23 cellular contexts compared by ENCODE assay signal in genomic region chr2:20113004-20113796, GRCh38.
A peak's percentile ranks its signal among the peaks of the same experiment; 100 is the strongest.
DNase-seq lines count a peak whose midpoint lies in the region; ATAC-seq, FAIRE-seq and TF ChIP-seq lines count a peak whose summit lies in the region.
"Had no signal": no experiment of that assay in that cellular context is flagged by ENCODE, and none has a peak within 500 bp of the region (broad histone marks: within the 10 kb centered on the region; RNA-seq: fewer than 3 reads in every experiment).

No MANE protein-coding gene starts in this region.

- H4K20me1 ChIP-seq in astrocyte (ENCODE audit: insufficient read depth, low read length) = no peaks in the 10 kb centered on the region
- H4K20me1 ChIP-seq: BLaER1 had no signal

- H3K36me3 Mint-ChIP-seq in Caco-2 (ENCODE audit: insufficient read depth, unreplicated experiment) = peaks cover 4% of the 10 kb centered on the region
- H3K36me3 Mint-ChIP-seq in astrocyte (ENCODE audit: low read depth, unreplicated experiment) = no peaks in the 10 kb centered on the region
- no peaks in the 10 kb centered on the region for H3K36me3 Mint-ChIP-seq in nephron progenitor cell (ENCODE audit: low read depth)
- no peaks in the 10 kb centered on the region for H3K36me3 Mint-ChIP-seq in activated CD8-positive, alpha-beta T cell treated with anti-CD3 and anti-CD28 coated beads for 36 hours (ENCODE audit: low read depth)
- H3K36me3 Mint-ChIP-seq: CD8-positive, alpha-beta memory T cell had no signal

- BruUV-seq in Caco-2 (replicated peaks; lab: Mats Ljungman, UMichigan) = no TSS peak

- no peaks in the 10 kb centered on the region for H3K9me3 Mint-ChIP-seq in Caco-2 (ENCODE audit: unreplicated experiment)
- no peaks in the 10 kb centered on the region for H3K9me3 Mint-ChIP-seq in astrocyte (ENCODE audit: unreplicated experiment)
- H3K9me3 Mint-ChIP-seq in nephron progenitor cell = peaks cover 6% of the 10 kb centered on the region
- H3K9me3 Mint-ChIP-seq in activated CD8-positive, alpha-beta T cell treated with anti-CD3 and anti-CD28 coated beads for 36 hours = no peaks in the 10 kb centered on the region
- H3K9me3 Mint-ChIP-seq: HFFc6 had no signal

- H3K9me3 ChIP-seq in Caco-2 (no peaks in the 10 kb centered on the region), astrocyte (ENCODE audit: insufficient read depth, low read depth, low read length) (peaks cover 2% of the 10 kb centered on the region), mucosa of rectum (ENCODE audit: control insufficient read depth in 2 of 2, low read length in 2 of 2) (no peaks in the 10 kb centered on the region), upper lobe of right lung (no peaks in the 10 kb centered on the region)
- H3K9me3 ChIP-seq: BLaER1 had no signal

- no peak overlapping the region for H3K4me2 ChIP-seq in astrocyte (ENCODE audit: low read length)
- H3K4me2 ChIP-seq: BLaER1 had no signal

- no peak overlapping the region for H3K4me3 Mint-ChIP-seq in Caco-2 (ENCODE audit: unreplicated experiment)
- no peak overlapping the region for H3K4me3 Mint-ChIP-seq in astrocyte (ENCODE audit: unreplicated experiment)
- H3K4me3 Mint-ChIP-seq in nephron progenitor cell = no peak overlapping the region
- H3K4me3 Mint-ChIP-seq in activated CD8-positive, alpha-beta T cell treated with anti-CD3 and anti-CD28 coated beads for 36 hours = no peak overlapping the region
- H3K4me3 Mint-ChIP-seq: CD8-positive, alpha-beta memory T cell; HFFc6 had no signal

- intact Hi-C loops in Caco-2 (cut with micrococcal nuclease; ENCODE audit: unreplicated experiment) = no loop called here
- intact Hi-C loops in upper lobe of right lung (cut with DNase I) = no loop called here
- intact Hi-C loops in activated CD8-positive, alpha-beta T cell treated with anti-CD3 and anti-CD28 coated beads for 36 hours (cut with micrococcal nuclease) = no loop called here

- TF ChIP-seq CTCF in Caco-2 (IDR thresholded peaks at IDR 0.05; ENCODE audit: insufficient read depth in 1 of 2, low read depth in 1 of 2, low read length in 1 of 2, severe bottlenecking in 1 of 2, unreplicated experiment in 1 of 2) = no peak
- TF ChIP-seq CTCF in astrocyte (IDR thresholded peaks at IDR 0.05; ENCODE audit: insufficient read depth, low read depth, low read length) = no peak
- TF ChIP-seq CTCF in upper lobe of right lung (IDR thresholded peaks at IDR 0.05) = no peak
- TF ChIP-seq CTCF in nephron progenitor cell (IDR thresholded peaks at IDR 0.05) = no peak
- TF ChIP-seq CTCF in activated CD8-positive, alpha-beta T cell treated with anti-CD3 and anti-CD28 coated beads for 36 hours (IDR thresholded peaks at IDR 0.05) = no peak

- peaks cover 38% of the 10 kb centered on the region for H3K4me1 ChIP-seq in Caco-2
- H3K4me1 ChIP-seq in astrocyte (ENCODE audit: insufficient read depth, low read length) = peaks cover 6% of the 10 kb centered on the region
- H3K4me1 ChIP-seq in mucosa of rectum (ENCODE audit: control insufficient read depth in 2 of 2, insufficient read depth in 2 of 2, low read length in 2 of 2) = peaks cover 8 to 40% of the 10 kb centered on the region in 2 donors
- no peaks in the 10 kb centered on the region for H3K4me1 ChIP-seq in upper lobe of right lung

- H3K9ac ChIP-seq in astrocyte (ENCODE audit: low read length) (no peak overlapping the region), mucosa of rectum (ENCODE audit: low read depth in 1 of 2, low read length in 2 of 2) (no peak overlapping the region)
- H3K9ac ChIP-seq: BLaER1 had no signal

- ATAC-seq in upper lobe of right lung = no peak
- ATAC-seq in activated CD8-positive, alpha-beta T cell treated with anti-CD3 and anti-CD28 coated beads for 36 hours = no peak
- ATAC-seq: SK-N-SH treated with all-trans-retinoic acid at 6 μM for 48 hours had no signal

- H3K27me3 Mint-ChIP-seq in Caco-2 (ENCODE audit: insufficient read depth, unreplicated experiment) (no peaks in the 10 kb centered on the region), astrocyte (ENCODE audit: low read depth, unreplicated experiment) (peaks cover 16% of the 10 kb centered on the region), nephron progenitor cell (ENCODE audit: low read depth, poor library complexity) (peaks cover 8% of the 10 kb centered on the region)
- no peaks in the 10 kb centered on the region for H3K27me3 Mint-ChIP-seq in activated CD8-positive, alpha-beta T cell treated with anti-CD3 and anti-CD28 coated beads for 36 hours

- H2AFZ ChIP-seq in astrocyte (ENCODE audit: low read depth, low read length) = no peak overlapping the region

- H3K4me3 ChIP-seq in Caco-2 (ENCODE audit: low read depth, low read length) = no peak overlapping the region
- H3K4me3 ChIP-seq in astrocyte (ENCODE audit: insufficient read depth, low read depth, low read length) = no peak overlapping the region
- no peak overlapping the region for H3K4me3 ChIP-seq in mucosa of rectum (ENCODE audit: low read length in 2 of 2)
- H3K4me3 ChIP-seq in upper lobe of right lung = no peak overlapping the region
- H3K4me3 ChIP-seq: BLaER1 had no signal

- FAIRE-seq in astrocyte (lab: Jason Lieb, UNC) = no peak
- FAIRE-seq: A204.1, D721Med, GM12892, GM18507 had no signal

- peaks cover 32% of the 10 kb centered on the region for H3K4me1 Mint-ChIP-seq in Caco-2 (ENCODE audit: low read depth, unreplicated experiment)
- peaks cover 9% of the 10 kb centered on the region for H3K4me1 Mint-ChIP-seq in astrocyte (ENCODE audit: low read depth, unreplicated experiment)
- peaks cover 20% of the 10 kb centered on the region for H3K4me1 Mint-ChIP-seq in nephron progenitor cell
- H3K4me1 Mint-ChIP-seq in activated CD8-positive, alpha-beta T cell treated with anti-CD3 and anti-CD28 coated beads for 36 hours (ENCODE audit: low read depth) = no peaks in the 10 kb centered on the region
- H3K4me1 Mint-ChIP-seq: CD8-positive, alpha-beta memory T cell had no signal

- no peak for DNase-seq in Caco-2
- no peak for DNase-seq in astrocyte (ENCODE audit: low read depth)
- peak; percentile 54 for DNase-seq in upper lobe of right lung
- no peak for DNase-seq in AML-193 (lab: John Stamatoyannopoulos, UW)
- no peak for DNase-seq in nephron progenitor cell
- no peak for DNase-seq in activated CD8-positive, alpha-beta T cell treated with anti-CD3 and anti-CD28 coated beads for 36 hours
- DNase-seq: CD8-positive, alpha-beta memory T cell; DMS79; HFFc6; NCI-H1092 treated with DMSO at 0.1 percent for 48 hours; NCI-H146; NCI-H2029 treated with DMSO at 0.1 percent for 48 hours; NCI-H446 treated with DMSO at 0.1 percent for 48 hours; NCI-H69; NK-92 treated with Interleukin-12 subunit alpha and Interleukin-12 subunit beta, amount 100 ng/mL, for 24 hours; SHP77 treated with DMSO at 0.1 percent for 48 hours had no signal

- no peak overlapping the region for H3K27ac ChIP-seq in astrocyte (ENCODE audit: low read depth, low read length)
- peak overlapping the region; percentile 19 to 45 for H3K27ac ChIP-seq in mucosa of rectum (ENCODE audit: low read depth in 2 of 2, low read length in 2 of 2)
- no peak overlapping the region for H3K27ac ChIP-seq in upper lobe of right lung
- H3K27ac ChIP-seq: BLaER1 had no signal

- H3K36me3 ChIP-seq in Caco-2 (ENCODE audit: control insufficient read depth, insufficient read depth, low read length) (no peaks in the 10 kb centered on the region), astrocyte (ENCODE audit: insufficient read depth, low read length) (no peaks in the 10 kb centered on the region), mucosa of rectum (ENCODE audit: control insufficient read depth in 2 of 2, insufficient read depth in 2 of 2, low read length in 2 of 2) (no peaks in the 10 kb centered on the region), upper lobe of right lung (no peaks in the 10 kb centered on the region)
- H3K36me3 ChIP-seq: BLaER1 had no signal

- CTCF ChIA-PET in Caco-2 (lab: Charles Lee) = no interaction called here
- CTCF ChIA-PET in activated CD8-positive, alpha-beta T cell treated with anti-CD3 and anti-CD28 coated beads for 36 hours (lab: Charles Lee) = interaction anchor here (1.3 kb wide), 1 partner anchor 112 kb away, joined by 3 read pairs; the partner anchor contains the start of gene SDC1

- no peaks in the 10 kb centered on the region for H3K79me2 ChIP-seq in astrocyte (ENCODE audit: insufficient read depth, low read length)

- POLR2A ChIA-PET in Caco-2 (lab: Charles Lee) = no interaction called here
- POLR2A ChIA-PET in activated CD8-positive, alpha-beta T cell treated with anti-CD3 and anti-CD28 coated beads for 36 hours (lab: Charles Lee) = no interaction called here

- no peaks in the 10 kb centered on the region for H3K27me3 ChIP-seq in Caco-2 (replicated peaks; ENCODE audit: control insufficient read depth, insufficient read depth, low read length)
- no peaks in the 10 kb centered on the region for H3K27me3 ChIP-seq in astrocyte (ENCODE audit: insufficient read depth, low read length)
- no peaks in the 10 kb centered on the region for H3K27me3 ChIP-seq in mucosa of rectum (ENCODE audit: control insufficient read depth in 2 of 2, insufficient read depth in 2 of 2, low read length in 2 of 2)
- no peaks in the 10 kb centered on the region for H3K27me3 ChIP-seq in upper lobe of right lung
- H3K27me3 ChIP-seq: BLaER1 had no signal

- H3K27ac Mint-ChIP-seq in Caco-2 (ENCODE audit: unreplicated experiment) = peak overlapping the region; percentile 41
- H3K27ac Mint-ChIP-seq in astrocyte (ENCODE audit: unreplicated experiment) = peak overlapping the region; percentile 53
- no peak overlapping the region for H3K27ac Mint-ChIP-seq in nephron progenitor cell
- H3K27ac Mint-ChIP-seq in activated CD8-positive, alpha-beta T cell treated with anti-CD3 and anti-CD28 coated beads for 36 hours = no peak overlapping the region
- H3K27ac Mint-ChIP-seq: CD8-positive, alpha-beta memory T cell; HFFc6 had no signal

Comparison
In these comparisons a context has a peak if more than half of its experiments do, and no peak if none do; other contexts are left out.
1. H3K27ac Mint-ChIP-seq: peak in Caco-2 (single experiment) and astrocyte (single experiment); none in nephron progenitor cell (single experiment) and activated CD8-positive, alpha-beta T cell treated with anti-CD3 and anti-CD28 coated beads for 36 hours (single experiment).
2. H3K27ac ChIP-seq: peak in mucosa of rectum (2 of 2); none in astrocyte (single experiment) and upper lobe of right lung (single experiment).